Comparison of ENCODE assay signal across 12 cellular contexts in genomic region chr5:81268797-81269196, GRCh38. TPM values are rescaled to one million over a fixed set of nuclear protein-coding genes. Genes with fewer than 3 reads are reported as not detected.
A peak's percentile ranks its signal among the peaks of the same experiment; 100 is the strongest.
DNase-seq lines count a peak whose midpoint lies in the region; ATAC-seq and TF ChIP-seq lines count a peak whose summit lies in the region.
"Had no signal": no experiment of that assay in that cellular context is flagged by ENCODE, and none has a peak within 500 bp of the region (broad histone marks: within the 10 kb centered on the region; RNA-seq: fewer than 3 reads in every experiment).

No MANE protein-coding gene starts in this region.

- H3K27me3 ChIP-seq in gastroesophageal sphincter: no peaks in the 10 kb centered on the region

- DNase-seq in Daoy (ENCODE audit: low read depth): peak; percentile 33
- DNase-seq in NCI-H460 (ENCODE audit: extremely low read depth, low read depth): peak; percentile 6
- peak; percentile 68 for DNase-seq in epidermal melanocyte (ENCODE audit: insufficient read length, low spot score)
- peak; percentile 97 for DNase-seq in renal cortical epithelial cell (ENCODE audit: low read depth)
- no peak for DNase-seq in posterior vena cava (ENCODE audit: low spot score)
- DNase-seq: activated CD4-positive, CD25-positive, alpha-beta regulatory T cell treated with anti-CD3 and anti-CD28 coated beads, Interleukin-2, amount 50 U/mL, for 72 hours; activated naive CD8-positive, alpha-beta T cell treated with anti-CD3 and anti-CD28 coated beads for 36 hours; head of caudate nucleus had no signal

- ATAC-seq in gastroesophageal sphincter (no peak), GM18868 (IDR thresholded peaks at IDR 0.05; ENCODE audit: unreplicated experiment) (no peak), GM18870 (IDR thresholded peaks at IDR 0.05; ENCODE audit: unreplicated experiment) (no peak)

- no peak overlapping the region for H3K4me3 ChIP-seq in gastroesophageal sphincter

- H3K4me1 ChIP-seq in gastroesophageal sphincter: peaks cover 0 to 10% (median 0%) of the 10 kb centered on the region in 3 donors

- peaks cover 0 to 41% of the 10 kb centered on the region in 2 donors for H3K36me3 ChIP-seq in gastroesophageal sphincter

- no peak for TF ChIP-seq CTCF in gastroesophageal sphincter (IDR thresholded peaks at IDR 0.05)

- TF ChIP-seq POLR2A in gastroesophageal sphincter (IDR thresholded peaks at IDR 0.05): no peak

- intact Hi-C loops in posterior vena cava (cut with DNase I): no loop called here

- peaks cover 0 to 9% (median 0%) of the 10 kb centered on the region in 3 donors for H3K9me3 ChIP-seq in gastroesophageal sphincter

- no peak overlapping the region for H3K27ac ChIP-seq in gastroesophageal sphincter

- 25 to 33% methylated on average over 1 of the region's 1 CpG for whole genome bisulfite sequencing in gastroesophageal sphincter (ENCODE audit: low coverage in 1 of 2), 2 donors

- TF ChIP-seq EP300 in gastroesophageal sphincter (IDR thresholded peaks at IDR 0.05): no peak

RNA-seq across cellular contexts. Expression of gene ZCCHC9, which starts 32.6 kb away (rescaled TPM):
- 46.6 and 49.0 TPM in 2 replicates for total RNA-seq in Daoy (2014; rRNA removed; shearing (Covaris generic))
- total RNA-seq in NCI-H460 (2014; rRNA removed; shearing (Covaris generic)): 42.6 and 47.2 TPM in 2 replicates
- 26.7 and 40.7 TPM in 2 replicates for polyA plus RNA-seq in NCI-H460 (2014; cell fraction: nucleus; rRNA removed)
- total RNA-seq in renal cortical epithelial cell (26.0 and 32.1 TPM in 2 replicates), gastroesophageal sphincter (10 to 100 TPM; 21.3 to 34.9 (median 25.2) TPM), posterior vena cava (10 to 100 TPM; 17.9 to 21.8 TPM)

RNA-seq across cellular contexts. Expression of gene CKMT2, which starts 35.7 kb away (rescaled TPM):
- not detected in 2 replicates for total RNA-seq in Daoy (2014; rRNA removed; shearing (Covaris generic))
- not detected in 2 replicates for total RNA-seq in NCI-H460 (2014; rRNA removed; shearing (Covaris generic))
- not detected in 2 replicates for polyA plus RNA-seq in NCI-H460 (2014; cell fraction: nucleus; rRNA removed)
- total RNA-seq in renal cortical epithelial cell: 1.4 and 2.8 TPM in 2 replicates
- total RNA-seq in gastroesophageal sphincter: 10 to 100 TPM in 3 of 4 donors, 1 to 10 TPM in 1; 3.9 to 33.6 (median 14.2) TPM
- 10 to 100 TPM; 18.6 to 26.3 TPM for total RNA-seq in posterior vena cava
- total RNA-seq: activated naive CD8-positive, alpha-beta T cell treated with anti-CD3 and anti-CD28 coated beads for 36 hours had no signal
- polyA plus RNA-seq: neural cell had no signal
